In genomic region chr2:207423886-207424285, GRCh38 we compare ENCODE assay signal across 8 cellular contexts.
DNase-seq lines count a peak whose midpoint lies in the region; ATAC-seq and TF ChIP-seq lines count a peak whose summit lies in the region.

No MANE protein-coding gene starts in this region.

- no peaks in the 10 kb centered on the region for H3K27me3 Mint-ChIP-seq in glutamatergic neuron (ENCODE audit: unreplicated experiment)

- TF ChIP-seq CTCF in glutamatergic neuron (IDR thresholded peaks at IDR 0.05; ENCODE audit: partially characterized antibody, unreplicated experiment) = no peak

- no peak overlapping the region for H3K27ac Mint-ChIP-seq in glutamatergic neuron (ENCODE audit: unreplicated experiment)

- no peaks in the 10 kb centered on the region for H3K36me3 Mint-ChIP-seq in glutamatergic neuron (ENCODE audit: unreplicated experiment)

- no peak overlapping the region for H3K4me3 Mint-ChIP-seq in glutamatergic neuron (ENCODE audit: unreplicated experiment)

- peak; percentile 59 for DNase-seq in GM04504 (ENCODE audit: low read depth)
- DNase-seq in HS-27A (ENCODE audit: low read depth) = peak; percentile 65
- DNase-seq in activated T-cell treated with anti-CD3 and anti-CD28 coated beads, Interleukin-2, amount 50 U/mL, for 48 hours = peak; percentile 56 to 71
- peak; percentile 11 to 45 (median 12) for DNase-seq in stimulated activated CD4-positive, alpha-beta T cell treated with anti-CD3 and anti-CD28 coated beads, TNF-alpha, amount 100 ng/mL, for 48 hours (ENCODE audit: low read depth in 3 of 3)
- DNase-seq in DMS153 treated with DMSO at 0.1 percent for 48 hours (lab: John Stamatoyannopoulos, UW; ENCODE audit: unreplicated experiment) = no peak
- no peak for DNase-seq in left lobe of liver (ENCODE audit: low spot score)
- no peak for DNase-seq in glutamatergic neuron

- H3K4me1 Mint-ChIP-seq in glutamatergic neuron (ENCODE audit: low read depth, unreplicated experiment) = peaks cover 4% of the 10 kb centered on the region

- no peaks in the 10 kb centered on the region for H3K9me3 Mint-ChIP-seq in glutamatergic neuron (ENCODE audit: unreplicated experiment)

- ATAC-seq in GM21515 (IDR thresholded peaks at IDR 0.05; ENCODE audit: unreplicated experiment) (peak; percentile 97), left lobe of liver (no peak)

Comparison
In these comparisons a context has a peak if more than half of its experiments do, and no peak if none do; other contexts are left out.
1. DNase-seq: peak in GM04504 (single experiment), HS-27A (single experiment), activated T-cell treated with anti-CD3 and anti-CD28 coated beads, Interleukin-2, amount 50 U/mL, for 48 hours (2 of 2) and stimulated activated CD4-positive, alpha-beta T cell treated with anti-CD3 and anti-CD28 coated beads, TNF-alpha, amount 100 ng/mL, for 48 hours (3 of 3); none in DMS153 treated with DMSO at 0.1 percent for 48 hours (single experiment), left lobe of liver (single experiment) and glutamatergic neuron (single experiment).